In genomic region chr16:84354306-84354705, GRCh38 we compare ENCODE assay signal across 25 cellular contexts. TPM values are rescaled to one million over a fixed set of nuclear protein-coding genes. Genes with fewer than 3 reads are reported as not detected.
"Had no signal": no experiment of that assay in that cellular context is flagged by ENCODE, and none has a peak within 500 bp of the region (broad histone marks: within the 10 kb centered on the region; RNA-seq: fewer than 3 reads in every experiment).

No MANE protein-coding gene starts in this region.

- H3K27ac Mint-ChIP-seq: activated naive CD8-positive, alpha-beta T cell treated with anti-CD3 and anti-CD28 coated beads for 36 hours; immature natural killer cell; natural killer cell; stimulated activated naive CD8-positive, alpha-beta T cell treated with anti-CD3 and anti-CD28 coated beads, Interleukin-15, Interleukin-2, amounts not matched to agents 100 ng/mL and 50 ng/mL, for 24 hours; WTC11 had no signal

- H2AFZ ChIP-seq: hepatocyte, parathyroid adenoma had no signal

- ATAC-seq: foreskin keratinocyte, natural killer cell, right cardiac atrium, WTC11 had no signal

- H3K9ac ChIP-seq: parathyroid adenoma had no signal

- H3K4me3 ChIP-seq: coronary artery, hepatocyte, left ventricle myocardium inferior, tibial artery had no signal

- H3K36me3 ChIP-seq: left ventricle myocardium inferior, tibial artery had no signal

- H3K9me3 Mint-ChIP-seq: activated naive CD8-positive, alpha-beta T cell treated with anti-CD3 and anti-CD28 coated beads for 36 hours; immature natural killer cell; natural killer cell; stimulated activated naive CD8-positive, alpha-beta T cell treated with anti-CD3 and anti-CD28 coated beads, Interleukin-15, Interleukin-2, amounts not matched to agents 100 ng/mL and 50 ng/mL, for 24 hours; WTC11 had no signal

- H3K9me3 ChIP-seq: left ventricle myocardium inferior, tibial artery had no signal

- H3K4me2 ChIP-seq: hepatocyte had no signal

- H3K79me2 ChIP-seq: hepatocyte, parathyroid adenoma had no signal

- H3K4me1 ChIP-seq: foreskin keratinocyte, left ventricle myocardium inferior, parathyroid adenoma, tibial artery had no signal

- H3K36me3 Mint-ChIP-seq: activated naive CD8-positive, alpha-beta T cell treated with anti-CD3 and anti-CD28 coated beads for 36 hours; immature natural killer cell; natural killer cell; WTC11 had no signal

- H3K4me3 Mint-ChIP-seq: activated naive CD8-positive, alpha-beta T cell treated with anti-CD3 and anti-CD28 coated beads for 36 hours; immature natural killer cell; natural killer cell; stimulated activated naive CD8-positive, alpha-beta T cell treated with anti-CD3 and anti-CD28 coated beads, Interleukin-15, Interleukin-2, amounts not matched to agents 100 ng/mL and 50 ng/mL, for 24 hours; WTC11 had no signal

- H3K27ac ChIP-seq: coronary artery, foreskin keratinocyte, hepatocyte, left ventricle myocardium inferior, parathyroid adenoma, tibial artery had no signal

- H3K4me1 Mint-ChIP-seq: immature natural killer cell, natural killer cell had no signal

- H3K27me3 Mint-ChIP-seq: activated naive CD8-positive, alpha-beta T cell treated with anti-CD3 and anti-CD28 coated beads for 36 hours; stimulated activated naive CD8-positive, alpha-beta T cell treated with anti-CD3 and anti-CD28 coated beads, Interleukin-15, Interleukin-2, amounts not matched to agents 100 ng/mL and 50 ng/mL, for 24 hours had no signal

- H3K27me3 ChIP-seq: hepatocyte, tibial artery had no signal

- DNase-seq: activated CD4-positive, alpha-beta T cell treated with anti-CD3 and anti-CD28 coated beads, Interleukin-2, amount 50 U/mL, for 48 hours; activated naive CD4-positive, alpha-beta T cell treated with Interleukin-2 at 50 U/mL for 16 hours; activated naive CD8-positive, alpha-beta T cell treated with anti-CD3 and anti-CD28 coated beads for 36 hours; activated T-cell treated with anti-CD3 and anti-CD28 coated beads, Interleukin-2, amount 50 U/mL, for 48 hours; cerebellar nuclear complex; foreskin keratinocyte; immature natural killer cell; kidney glomerular epithelial cell; left ventricle myocardium inferior; midbrain; natural killer cell; right cardiac atrium; stimulated activated CD4-positive, alpha-beta T cell treated with anti-CD3 and anti-CD28 coated beads, Interleukin-12 subunit alpha, Interleukin-12 subunit beta, amount 100 ng/mL, for 4 hours; stimulated activated CD4-positive, alpha-beta T cell treated with anti-CD3 and anti-CD28 coated beads, Interleukin-4, amount 100 ng/mL, for 4 hours; substantia nigra; T-helper 9 cell; tibial artery had no signal

RNA-seq across cellular contexts. Expression of gene ATP2C2, which starts 14.0 kb away (rescaled TPM):
- total RNA-seq: activated naive CD8-positive, alpha-beta T cell treated with anti-CD3 and anti-CD28 coated beads for 36 hours; glomerular endothelial cell; left ventricle myocardium inferior; natural killer cell; pulmonary artery endothelial cell; right cardiac atrium; T-helper 1 cell treated with Interleukin-12 subunit alpha and Interleukin-12 subunit beta and Interleukin-4 antibody, amounts not matched to agents 30 ng/mL and 1 ng/mL, for 36 hours had no signal
- polyA plus RNA-seq: immature natural killer cell, right cardiac atrium had no signal

RNA-seq across cellular contexts. Expression of gene WFDC1, which starts 59.6 kb away (rescaled TPM):
- total RNA-seq: activated naive CD8-positive, alpha-beta T cell treated with anti-CD3 and anti-CD28 coated beads for 36 hours; foreskin keratinocyte; glomerular endothelial cell; natural killer cell; pulmonary artery endothelial cell; T-helper 1 cell treated with Interleukin-12 subunit alpha and Interleukin-12 subunit beta and Interleukin-4 antibody, amounts not matched to agents 30 ng/mL and 1 ng/mL, for 36 hours had no signal
- polyA plus RNA-seq: foreskin keratinocyte, immature natural killer cell had no signal
